31 cellular contexts compared by ENCODE assay signal in the genomic region with DNA sequence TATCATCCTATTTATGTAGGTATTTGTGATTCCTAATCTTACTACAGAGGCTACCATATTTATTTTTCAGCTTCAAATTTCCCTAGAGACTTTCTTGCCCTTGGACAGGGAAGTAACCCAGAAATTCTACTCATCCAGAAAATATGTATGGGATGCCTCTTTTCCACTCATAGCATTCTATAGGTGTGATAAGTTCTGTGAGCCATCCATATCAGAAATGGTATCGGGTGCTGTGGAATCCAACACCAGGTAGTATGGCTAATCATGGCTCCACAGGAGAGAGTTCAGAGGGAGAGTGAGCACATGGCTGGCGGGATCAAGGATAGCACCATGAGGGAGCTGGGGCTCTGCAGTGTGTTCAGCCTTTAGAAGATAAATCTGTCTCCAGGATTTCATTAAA.
"Had no signal": no experiment of that assay in that cellular context is flagged by ENCODE, and none has a peak within 500 bp of the region (broad histone marks: within the 10 kb centered on the region; RNA-seq: fewer than 3 reads in every experiment).

No MANE protein-coding gene starts in this region.

- H3K9me3 ChIP-seq: adrenal gland, left lung, pancreas, prostate gland, suprapubic skin, tibial nerve had no signal

- H3K4me1 ChIP-seq: adrenal gland, left lung, prostate gland, tibial nerve had no signal

- H3K4me3 ChIP-seq: adrenal gland, coronary artery, dorsolateral prefrontal cortex, heart left ventricle, left lung, pancreas, prostate gland, skin epidermis, suprapubic skin, tibial nerve had no signal

- H3K36me3 ChIP-seq: adrenal gland, heart left ventricle, left lung, pancreas, prostate gland, suprapubic skin, tibial nerve, WERI-Rb-1 had no signal

- ATAC-seq: heart left ventricle; naive thymus-derived CD4-positive, alpha-beta T cell; pancreas; sciatic nerve; stimulated activated naive B cell treated with anti-CD40 and anti-IgM and Interleukin-4, amounts not matched to agents 10 μg/mL and 1 μg/mL and 100 μg/mL, for 72 hours had no signal

- DNase-seq: activated CD4-positive, alpha-beta memory T cell treated with anti-CD3 and anti-CD28 coated beads for 36 hours; activated CD4-positive, alpha-beta T cell treated with anti-CD3 and anti-CD28 coated beads, Interleukin-2, amount 10 ng/mL, durations not matched to agents 24 days and 14 days; activated CD4-positive, CD25-positive, alpha-beta regulatory T cell treated with anti-CD3 and anti-CD28 coated beads, Interleukin-2, amount 50 U/mL, for 72 hours; activated CD8-positive, alpha-beta memory T cell treated with anti-CD3 and anti-CD28 coated beads, Interleukin-2, amount 50 U/mL, for 4 hours; activated effector memory CD4-positive, alpha-beta T cell treated with anti-CD3 and anti-CD28 coated beads, Interleukin-2, amount 50 U/mL, for 16 hours; activated naive CD4-positive, alpha-beta T cell treated with anti-CD3 and anti-CD28 coated beads for 36 hours; activated naive CD8-positive, alpha-beta T cell treated with anti-CD3 and anti-CD28 coated beads for 36 hours; activated T-cell treated with anti-CD3 and anti-CD28 coated beads, Interleukin-2, amount 50 U/mL, for 1 hour; adrenal gland; aorta; dorsolateral prefrontal cortex; effector memory CD4-positive, alpha-beta T cell; heart left ventricle; kidney glomerular epithelial cell; left lung; midbrain; naive thymus-derived CD4-positive, alpha-beta T cell; nucleus accumbens; pancreas; retina; stimulated activated CD4-positive, alpha-beta T cell treated with anti-CD3 and anti-CD28 coated beads, Interleukin-4, amount 100 ng/mL, for 4 hours; stimulated activated CD8-positive, alpha-beta memory T cell treated with anti-CD3 and anti-CD28 coated beads, Interleukin-4, amount 100 ng/mL, for 48 hours; stimulated activated naive B cell treated with anti-CD40 and anti-IgM and Interleukin-4, amounts not matched to agents 10 μg/mL and 1 μg/mL and 100 μg/mL, for 72 hours; T1000; WERI-Rb-1 had no signal

- H3K27me3 ChIP-seq: adrenal gland, dorsolateral prefrontal cortex, heart left ventricle, left lung, pancreas, suprapubic skin, tibial nerve had no signal

- H3K27ac ChIP-seq: adrenal gland, coronary artery, dorsolateral prefrontal cortex, heart left ventricle, left lung, pancreas, prostate gland, skin epidermis, suprapubic skin, tibial nerve, WERI-Rb-1 had no signal
